Comparison of ENCODE assay signal across 18 cellular contexts in genomic region chr17:59287887-59288286, GRCh38.
"Had no signal": no experiment of that assay in that cellular context is flagged by ENCODE, and none has a peak within 500 bp of the region (broad histone marks: within the 10 kb centered on the region; RNA-seq: fewer than 3 reads in every experiment).

No MANE protein-coding gene starts in this region.

- DNase-seq: activated CD4-positive, alpha-beta T cell treated with anti-CD3 and anti-CD28 coated beads for 36 hours; activated CD4-positive, alpha-beta T cell treated with anti-CD3 and anti-CD28 coated beads, Interleukin-2, amount 50 U/mL, for 48 hours; activated gamma-delta T cell; effector memory CD8-positive, alpha-beta T cell; hippocampal formation; islet precursor cell; left colon; sigmoid colon; stimulated activated naive B cell treated with anti-CD40 and anti-IgM and Interleukin-4, amounts not matched to agents 10 μg/mL and 1 μg/mL and 100 μg/mL, for 72 hours; upper lobe of right lung had no signal

- ATAC-seq: effector memory CD8-positive, alpha-beta T cell; left colon; natural killer cell treated with Interleukin-12 subunit alpha and Interleukin-12 subunit beta and Interleukin-15 and Interleukin-18, amount 100 ng/mL, for 72 hours; WTC11 had no signal

- H3K4me1 ChIP-seq: adrenal gland, foreskin keratinocyte, sigmoid colon had no signal

- H3K9ac ChIP-seq: parathyroid adenoma had no signal

- H3K27me3 ChIP-seq: adrenal gland, foreskin keratinocyte, neutrophil, sigmoid colon, upper lobe of right lung had no signal

- H3K4me3 ChIP-seq: adrenal gland, lung, sigmoid colon, thoracic aorta, upper lobe of right lung had no signal

- H3K36me3 ChIP-seq: adrenal gland, neutrophil, sigmoid colon, thoracic aorta, upper lobe of right lung had no signal

- H3K9me3 ChIP-seq: adrenal gland, neutrophil, sigmoid colon, thoracic aorta, upper lobe of right lung had no signal

- H2AFZ ChIP-seq: parathyroid adenoma had no signal

- H3K79me2 ChIP-seq: parathyroid adenoma had no signal

- H3K27ac ChIP-seq: foreskin keratinocyte, neutrophil, parathyroid adenoma, upper lobe of right lung had no signal
